In genomic region chr12:6327591-6328041, GRCh38 we compare ENCODE assay signal across 18 cellular contexts. TPM values are rescaled to one million over a fixed set of nuclear protein-coding genes. Genes with fewer than 3 reads are reported as not detected.
A peak's percentile ranks its signal among the peaks of the same experiment; 100 is the strongest.
DNase-seq lines count a peak whose midpoint lies in the region; ATAC-seq and TF ChIP-seq lines count a peak whose summit lies in the region.
"Had no signal": no experiment of that assay in that cellular context is flagged by ENCODE, and none has a peak within 500 bp of the region (broad histone marks: within the 10 kb centered on the region; RNA-seq: fewer than 3 reads in every experiment).

No MANE protein-coding gene starts in this region.

- H3K79me2 ChIP-seq in osteoblast (ENCODE audit: insufficient read depth, low read length): peaks cover 47% of the 10 kb centered on the region

- H3K27me3 ChIP-seq in heart right ventricle: no peaks in the 10 kb centered on the region
- no peaks in the 10 kb centered on the region for H3K27me3 ChIP-seq in osteoblast (ENCODE audit: insufficient read depth, low read length)
- no peaks in the 10 kb centered on the region for H3K27me3 ChIP-seq in tibial artery

- H3K36me3 ChIP-seq in heart right ventricle (peaks cover 7 to 76% (median 45%) of the 10 kb centered on the region in 9 donors), osteoblast (ENCODE audit: insufficient read depth, low read length) (peaks cover 73% of the 10 kb centered on the region), tibial artery (peaks cover 44 to 54% (median 53%) of the 10 kb centered on the region in 3 donors)

- no peak for DNase-seq in RWPE1 (ENCODE audit: low spot score)
- no peak for DNase-seq in heart right ventricle
- DNase-seq in osteoblast (ENCODE audit: insufficient read length, low spot score, missing footprints): peak; percentile 87
- DNase-seq in tibial artery: no peak
- no peak for DNase-seq in GM13976 (ENCODE audit: low spot score)
- no peak for DNase-seq in retina
- DNase-seq: activated CD4-positive, CD25-positive, alpha-beta regulatory T cell treated with anti-CD3 and anti-CD28 coated beads, Interleukin-2, amount 50 U/mL, for 72 hours; CD4-positive, CD25-positive, alpha-beta regulatory T cell; EL; glutamatergic neuron; H9; islet precursor cell; NCI-H774; RPMI8226; T-helper 2 cell had no signal

- H3K4me1 ChIP-seq in heart right ventricle (peaks cover 13 to 100% (median 58%) of the 10 kb centered on the region in 9 donors), osteoblast (ENCODE audit: insufficient read depth, low read length) (peaks cover 49% of the 10 kb centered on the region), tibial artery (peaks cover 0 to 76% (median 55%) of the 10 kb centered on the region in 4 donors)

- peak overlapping the region; percentile 42 for H3K27ac ChIP-seq in RWPE1
- H3K27ac ChIP-seq in heart right ventricle: peak overlapping the region in 8 of 10 donors; percentile 26 to 73 (median 47)
- no peak overlapping the region for H3K27ac ChIP-seq in osteoblast (ENCODE audit: low read depth, low read length)
- H3K27ac ChIP-seq in tibial artery: peak overlapping the region; percentile 45 to 54

- CTCF ChIA-PET in RWPE1 (lab: Yijun Ruan, JAX): no interaction called here

- no peak overlapping the region for H3K4me2 ChIP-seq in osteoblast (ENCODE audit: insufficient read depth, low read length)

- H4K20me1 ChIP-seq in osteoblast (ENCODE audit: insufficient read depth, low read length): peaks cover 26% of the 10 kb centered on the region

- WGBS in heart right ventricle, 2 donors: 41 to 49% methylated on average over 15 to 16 of the region's 16 CpGs

- POLR2A ChIA-PET in RWPE1 (lab: Yijun Ruan, JAX; ENCODE audit: low non-redundant PET): no interaction called here

- intact Hi-C loops in heart right ventricle (cut with DNase I): loop anchor here in 6 of 10 donors (2.0 to 10.0 kb wide), 7 partner anchors 40 to 210 kb away; partner anchors contain the start of gene SCNN1A (in 1 of the 6)
- intact Hi-C loops in tibial artery (cut with DNase I; ENCODE audit: low total_unique reads): no loop called here

- H2AFZ ChIP-seq in osteoblast (ENCODE audit: low read length): no peak overlapping the region

- ATAC-seq in heart right ventricle (peak in 6 of 8 donors; percentile 2 to 23 (median 3)), GM21390 (IDR thresholded peaks at IDR 0.05; ENCODE audit: unreplicated experiment) (no peak), HG03139 (IDR thresholded peaks at IDR 0.05; ENCODE audit: unreplicated experiment) (no peak)

- TF ChIP-seq CTCF in RWPE1 (conservative IDR thresholded peaks at IDR 0.05; ENCODE audit: low read depth) (no peak), heart right ventricle (IDR thresholded peaks at IDR 0.05) (no peak), osteoblast (IDR thresholded peaks at IDR 0.05; ENCODE audit: extremely low read depth, low read depth, low read length) (no peak), tibial artery (IDR thresholded peaks at IDR 0.05) (no peak), GM13976 (IDR thresholded peaks at IDR 0.05; ENCODE audit: borderline replicate concordance, control extremely low read depth, extremely low read depth, insufficient read depth, missing control alignments) (no peak)

- no peak overlapping the region for H3K4me3 ChIP-seq in heart right ventricle
- H3K4me3 ChIP-seq in osteoblast (ENCODE audit: insufficient read depth, low read length): no peak overlapping the region
- H3K4me3 ChIP-seq in tibial artery: no peak overlapping the region

- in situ Hi-C loops in GM13976 (cut with MboI; ENCODE audit: low sequenced_read_pairs, unreplicated experiment): no loop called here

- H3K9me3 ChIP-seq in heart right ventricle (no peaks in the 10 kb centered on the region), osteoblast (ENCODE audit: low read depth, low read length) (no peaks in the 10 kb centered on the region), tibial artery (no peaks in the 10 kb centered on the region)

RNA-seq across cellular contexts. Expression of gene TNFRSF1A, which starts 14.3 kb away (rescaled TPM):
- total RNA-seq in heart right ventricle (100 to 1,000 TPM in 1 of 10 donors, 10 to 100 TPM in 9; 29.4 to 100 (median 39.2) TPM), osteoblast (228 and 255 TPM in 2 replicates)
- polyA plus RNA-seq in heart right ventricle: 10 to 100 TPM; 34.4 to 75.7 TPM

RNA-seq across cellular contexts. Expression of gene PLEKHG6, which starts 17.1 kb away (rescaled TPM):
- 1 to 10 TPM in 2 of 10 donors, under 1 TPM in 3, not detected in 5; 0.13 to 1.9 (median 0.81) TPM for total RNA-seq in heart right ventricle
- 1 to 10 TPM; 1.1 to 1.6 TPM for polyA plus RNA-seq in heart right ventricle
- total RNA-seq in osteoblast: not detected in 2 replicates
- total RNA-seq: CD4-positive, CD25-positive, alpha-beta regulatory T cell had no signal

RNA-seq across cellular contexts. Expression of gene SCNN1A, which starts 47.7 kb away (rescaled TPM):
- 1 to 10 TPM in 1 of 10 donors, under 1 TPM in 5, not detected in 4; 0.17 to 1.1 (median 0.49) TPM for total RNA-seq in heart right ventricle
- under 1 TPM; 0.15 to 0.23 TPM for polyA plus RNA-seq in heart right ventricle
- total RNA-seq in osteoblast: under 0.01 and 0.36 TPM in 2 replicates
- total RNA-seq: cerebellum had no signal

RNA-seq across cellular contexts. Expression of gene LTBR, which starts 56.3 kb away (rescaled TPM):
- total RNA-seq in heart right ventricle (10 to 100 TPM; 14.1 to 49.1 (median 20.8) TPM), osteoblast (110 and 121 TPM in 2 replicates)
- polyA plus RNA-seq in heart right ventricle: 10 to 100 TPM; 37.5 to 38.3 TPM
- total RNA-seq: CD4-positive, CD25-positive, alpha-beta regulatory T cell had no signal

Comparison
In these comparisons a context has a peak if more than half of its experiments do, and no peak if none do; other contexts are left out.
1. ATAC-seq: peak in heart right ventricle (6 of 8); none in GM21390 (single experiment) and HG03139 (single experiment).